ENCODE assay signal across 18 cellular contexts in the genomic region with DNA sequence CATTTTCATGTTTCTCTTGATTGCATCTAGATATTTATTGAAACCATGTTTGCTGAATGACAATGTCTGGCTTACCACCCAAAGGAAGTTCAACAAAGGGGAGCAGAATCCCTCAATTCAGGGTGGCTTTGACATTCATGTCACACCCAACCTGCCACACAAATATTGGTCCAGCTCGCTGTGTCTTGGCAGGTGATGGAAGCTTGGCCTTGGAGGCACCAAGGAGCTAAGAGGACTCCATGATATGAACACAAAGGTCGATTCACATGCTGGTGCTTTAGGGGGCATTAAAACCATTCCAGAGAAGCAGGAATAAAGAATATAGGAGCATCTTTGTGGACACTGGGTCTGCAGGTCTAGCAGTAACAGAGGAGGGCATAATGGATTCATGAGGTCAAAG.
DNase-seq lines count a peak whose midpoint lies in the region; ATAC-seq and TF ChIP-seq lines count a peak whose summit lies in the region.
"Had no signal": no experiment of that assay in that cellular context is flagged by ENCODE, and none has a peak within 500 bp of the region (broad histone marks: within the 10 kb centered on the region; RNA-seq: fewer than 3 reads in every experiment).

No MANE protein-coding gene starts in this region.

- H3K27ac Mint-ChIP-seq in stimulated activated naive CD8-positive, alpha-beta T cell treated with anti-CD3 and anti-CD28 coated beads, Interleukin-15, Interleukin-2, amounts not matched to agents 100 ng/mL and 50 ng/mL, for 24 hours, result peak overlapping the region; percentile 90
- H3K27ac Mint-ChIP-seq in activated B cell treated with CpG ODN at 0.5 μM for 24 hours, result peak overlapping the region; percentile 91

- intact Hi-C loops in activated B cell treated with CpG ODN at 0.5 μM for 24 hours (cut with micrococcal nuclease) (loop anchor here (2.0 kb wide), 1 partner anchor 114 kb away; a partner anchor contains a TSS), colonic mucosa (cut with DNase I) (no loop called here)

- H3K4me1 ChIP-seq in colonic mucosa, result no peaks in the 10 kb centered on the region
- H3K4me1 ChIP-seq in thymus (ENCODE audit: control insufficient read depth, insufficient read depth, low read length), result peaks cover 35% of the 10 kb centered on the region
- H3K4me1 ChIP-seq: parathyroid adenoma, testis had no signal

- CTCF ChIA-PET in activated B cell treated with CpG ODN at 0.5 μM for 24 hours (lab: Charles Lee), result interaction anchor here (1.5 to 1.6 kb wide), 3 partner anchors 45 to 92 kb away, joined by 4 to 5 read pairs (median 5); no protein-coding TSS in a partner anchor

- H3K4me1 Mint-ChIP-seq in stimulated activated naive CD8-positive, alpha-beta T cell treated with anti-CD3 and anti-CD28 coated beads, Interleukin-15, Interleukin-2, amounts not matched to agents 100 ng/mL and 50 ng/mL, for 24 hours (ENCODE audit: low read depth), result peaks cover 91% of the 10 kb centered on the region
- peaks cover 71% of the 10 kb centered on the region for H3K4me1 Mint-ChIP-seq in activated B cell treated with CpG ODN at 0.5 μM for 24 hours

- no peak overlapping the region for H3K9ac ChIP-seq in colonic mucosa (ENCODE audit: low read depth in 2 of 2, low read length in 2 of 2)
- H3K9ac ChIP-seq: parathyroid adenoma had no signal

- H3K36me3 ChIP-seq in colonic mucosa (no peaks in the 10 kb centered on the region), thymus (ENCODE audit: control insufficient read depth, insufficient read depth) (no peaks in the 10 kb centered on the region)
- H3K36me3 ChIP-seq: left lung, SJCRH30 had no signal

- POLR2A ChIA-PET in activated B cell treated with CpG ODN at 0.5 μM for 24 hours (lab: Charles Lee), result interaction anchor here (1.1 to 3.3 kb wide), 7 partner anchors 10 to 114 kb away, joined by 3 to 36 read pairs (median 4); a partner anchor contains a TSS

- DNase-seq in stimulated activated naive CD8-positive, alpha-beta T cell treated with anti-CD3 and anti-CD28 coated beads, Interleukin-15, Interleukin-2, amounts not matched to agents 100 U/mL and 50 U/mL, for 24 hours, result no peak
- DNase-seq in activated B cell treated with CpG ODN at 0.5 μM for 24 hours (no peak), colonic mucosa (no peak), LoVo (ENCODE audit: low spot score) (no peak), GDM1 (lab: John Stamatoyannopoulos, UW) (no peak), KG1 (lab: John Stamatoyannopoulos, UW) (no peak)
- DNase-seq: dermis blood vessel endothelial cell; DMS 273 treated with DMSO at 0.1 percent for 48 hours; left lung; NCI-H1092 treated with DMSO at 0.1 percent for 48 hours; NCI-H2107; NCI-H526; stimulated activated CD4-positive, alpha-beta T cell treated with anti-CD3 and anti-CD28 coated beads, Interleukin-4, amount 100 ng/mL, for 1 hour; testis had no signal

- H3K4me3 Mint-ChIP-seq in stimulated activated naive CD8-positive, alpha-beta T cell treated with anti-CD3 and anti-CD28 coated beads, Interleukin-15, Interleukin-2, amounts not matched to agents 100 ng/mL and 50 ng/mL, for 24 hours, result peak overlapping the region; percentile 73
- peak overlapping the region; percentile 78 for H3K4me3 Mint-ChIP-seq in activated B cell treated with CpG ODN at 0.5 μM for 24 hours

- H3K27me3 ChIP-seq in colonic mucosa, result no peaks in the 10 kb centered on the region
- H3K27me3 ChIP-seq in thymus (ENCODE audit: control insufficient read depth, insufficient read depth), result no peaks in the 10 kb centered on the region
- H3K27me3 ChIP-seq: left lung, SJCRH30, testis had no signal

- no peak for TF ChIP-seq CTCF in activated B cell treated with CpG ODN at 0.5 μM for 24 hours (IDR thresholded peaks at IDR 0.05)
- TF ChIP-seq CTCF in colonic mucosa (IDR thresholded peaks at IDR 0.05), result no peak

- H3K9me3 ChIP-seq in colonic mucosa (no peaks in the 10 kb centered on the region), thymus (ENCODE audit: control insufficient read depth) (no peaks in the 10 kb centered on the region)
- H3K9me3 ChIP-seq: left lung, SJCRH30, testis had no signal

- H3K27me3 Mint-ChIP-seq in stimulated activated naive CD8-positive, alpha-beta T cell treated with anti-CD3 and anti-CD28 coated beads, Interleukin-15, Interleukin-2, amounts not matched to agents 100 ng/mL and 50 ng/mL, for 24 hours, result no peaks in the 10 kb centered on the region
- H3K27me3 Mint-ChIP-seq in activated B cell treated with CpG ODN at 0.5 μM for 24 hours, result no peaks in the 10 kb centered on the region

- no peaks in the 10 kb centered on the region for H3K36me3 Mint-ChIP-seq in stimulated activated naive CD8-positive, alpha-beta T cell treated with anti-CD3 and anti-CD28 coated beads, Interleukin-15, Interleukin-2, amounts not matched to agents 100 ng/mL and 50 ng/mL, for 24 hours (ENCODE audit: low read depth)
- no peaks in the 10 kb centered on the region for H3K36me3 Mint-ChIP-seq in activated B cell treated with CpG ODN at 0.5 μM for 24 hours (ENCODE audit: low read depth)

- WGBS in thymus, result 92% methylated on average over 2 of the region's 2 CpGs

- H3K4me3 ChIP-seq in colonic mucosa, result no peak overlapping the region
- peak overlapping the region; percentile 19 for H3K4me3 ChIP-seq in thymus (ENCODE audit: low read length)
- H3K4me3 ChIP-seq: left lung, SJCRH30, testis had no signal

- ATAC-seq in stimulated activated naive CD8-positive, alpha-beta T cell treated with anti-CD3 and anti-CD28 coated beads, Interleukin-15, Interleukin-2, amounts not matched to agents 100 U/mL and 50 U/mL, for 24 hours, result no peak
- no peak for ATAC-seq in activated B cell treated with CpG ODN at 0.5 μM for 24 hours (ENCODE audit: low read depth)

- H3K27ac ChIP-seq in colonic mucosa (peak overlapping the region; percentile 57), thymus (ENCODE audit: low read depth) (peak overlapping the region; percentile 84)
- H3K27ac ChIP-seq: parathyroid adenoma, SJCRH30, testis had no signal

- no peaks in the 10 kb centered on the region for H3K9me3 Mint-ChIP-seq in stimulated activated naive CD8-positive, alpha-beta T cell treated with anti-CD3 and anti-CD28 coated beads, Interleukin-15, Interleukin-2, amounts not matched to agents 100 ng/mL and 50 ng/mL, for 24 hours
- H3K9me3 Mint-ChIP-seq in activated B cell treated with CpG ODN at 0.5 μM for 24 hours, result no peaks in the 10 kb centered on the region
